ENCODE assay signal across 8 cellular contexts in the genomic region with DNA sequence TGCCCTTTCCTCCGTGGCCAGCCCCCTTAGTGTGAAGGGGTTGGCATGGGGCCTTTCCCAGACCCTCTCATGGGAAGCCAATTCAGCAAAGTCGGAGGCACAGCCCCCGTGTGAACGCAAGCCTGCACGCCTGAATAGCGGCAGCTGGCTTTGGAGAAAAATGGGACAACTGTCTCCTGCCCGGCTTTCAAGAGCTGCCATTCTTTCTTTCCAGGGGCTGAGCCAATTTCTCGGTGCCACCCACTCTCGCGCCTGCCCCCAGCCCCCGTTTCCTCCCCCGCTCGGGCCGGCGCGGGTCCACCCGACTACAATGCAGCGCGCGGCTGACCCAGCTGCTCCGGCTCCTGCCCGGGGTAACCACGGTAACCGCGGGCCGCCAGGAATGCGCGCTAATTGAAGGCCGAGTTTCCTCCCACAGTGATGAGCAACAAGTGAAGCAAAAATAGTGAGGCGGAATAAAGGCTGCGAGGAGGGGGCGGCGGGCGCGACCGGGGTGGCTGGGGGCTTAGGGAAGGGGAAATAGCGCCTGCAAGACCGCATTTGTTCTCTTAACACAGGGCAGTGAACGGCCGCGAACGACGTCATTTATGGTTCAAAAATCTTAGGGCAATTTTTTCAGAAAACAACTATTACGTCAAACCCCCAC. TPM values are rescaled to one million over a fixed set of nuclear protein-coding genes. Genes with fewer than 3 reads are reported as not detected.
DNase-seq lines count a peak whose midpoint lies in the region; ATAC-seq and TF ChIP-seq lines count a peak whose summit lies in the region.

No MANE protein-coding gene starts in this region.

- no peaks in the 10 kb centered on the region for H3K4me1 ChIP-seq in right cardiac atrium (ENCODE audit: control insufficient read depth, insufficient read depth, low read length)

- no peak overlapping the region for H3K27ac Mint-ChIP-seq in CD4-positive, alpha-beta T cell
- no peak overlapping the region for H3K27ac Mint-ChIP-seq in activated naive CD8-positive, alpha-beta T cell

- H3K27me3 ChIP-seq in CD4-positive, alpha-beta T cell (ENCODE audit: control insufficient read depth, insufficient read depth, low read length): peaks cover 25% of the 10 kb centered on the region
- H3K27me3 ChIP-seq in right cardiac atrium (ENCODE audit: control insufficient read depth, insufficient read depth) (no peaks in the 10 kb centered on the region), WERI-Rb-1 (ENCODE audit: insufficient read depth, low read depth, severe bottlenecking) (no peaks in the 10 kb centered on the region)

- no peak for DNase-seq in CD4-positive, alpha-beta T cell
- DNase-seq in right cardiac atrium (peak; percentile 44 to 72 (median 71)), posterior cingulate gyrus (peak; percentile 83 to 98 (median 86)), NOMO-1 (lab: John Stamatoyannopoulos, UW; ENCODE audit: unreplicated experiment in 2 of 2) (no peak), WERI-Rb-1 (no peak)

- no peak for TF ChIP-seq CTCF in CD4-positive, alpha-beta T cell (IDR thresholded peaks at IDR 0.05)
- TF ChIP-seq CTCF in WERI-Rb-1 (IDR thresholded peaks at IDR 0.05; ENCODE audit: low read depth, low read length): no peak

- no peaks in the 10 kb centered on the region for H3K9me3 Mint-ChIP-seq in CD4-positive, alpha-beta T cell
- no peaks in the 10 kb centered on the region for H3K9me3 Mint-ChIP-seq in activated naive CD8-positive, alpha-beta T cell (ENCODE audit: low read depth)

- H3K4me3 ChIP-seq in right cardiac atrium (ENCODE audit: low read length) (peak overlapping the region; percentile 23), WERI-Rb-1 (ENCODE audit: low read depth, low read length) (no peak overlapping the region)

- intact Hi-C loops in CD4-positive, alpha-beta T cell (cut with DNase I, micrococcal nuclease): no loop called here
- intact Hi-C loops in right cardiac atrium (cut with DNase I): no loop called here
- intact Hi-C loops in posterior cingulate gyrus (cut with DNase I): loop anchor here (1.0 kb wide), 1 partner anchor 28 kb away; a partner anchor contains a TSS

- WGBS in right cardiac atrium: 6% methylated on average over 44 of the region's 44 CpGs

- peak overlapping the region; percentile 35 for H3K4me3 Mint-ChIP-seq in CD4-positive, alpha-beta T cell
- peak overlapping the region; percentile 17 for H3K4me3 Mint-ChIP-seq in activated naive CD8-positive, alpha-beta T cell

- H3K36me3 ChIP-seq in WERI-Rb-1: no peaks in the 10 kb centered on the region

- H3K36me3 Mint-ChIP-seq in CD4-positive, alpha-beta T cell (ENCODE audit: low read depth): no peaks in the 10 kb centered on the region
- H3K36me3 Mint-ChIP-seq in activated naive CD8-positive, alpha-beta T cell: no peaks in the 10 kb centered on the region

- no peak overlapping the region for H3K27ac ChIP-seq in CD4-positive, alpha-beta T cell (ENCODE audit: low read depth, low read length)
- H3K27ac ChIP-seq in right cardiac atrium (ENCODE audit: low read length) (no peak overlapping the region), WERI-Rb-1 (no peak overlapping the region)

- CTCF ChIA-PET in CD4-positive, alpha-beta T cell (lab: Charles Lee): no interaction called here

- H3K9me3 ChIP-seq in CD4-positive, alpha-beta T cell (ENCODE audit: control insufficient read depth, low read length): no peaks in the 10 kb centered on the region
- H3K9me3 ChIP-seq in right cardiac atrium (ENCODE audit: control insufficient read depth, low read length) (no peaks in the 10 kb centered on the region), WERI-Rb-1 (ENCODE audit: severe bottlenecking) (no peaks in the 10 kb centered on the region)

- POLR2A ChIA-PET in CD4-positive, alpha-beta T cell (lab: Charles Lee): no interaction called here

- H3K4me1 Mint-ChIP-seq in CD4-positive, alpha-beta T cell (ENCODE audit: low read depth): peaks cover 23% of the 10 kb centered on the region
- H3K4me1 Mint-ChIP-seq in activated naive CD8-positive, alpha-beta T cell (ENCODE audit: low read depth): peaks cover 39% of the 10 kb centered on the region

- H3K27me3 Mint-ChIP-seq in CD4-positive, alpha-beta T cell: peaks cover 37% of the 10 kb centered on the region
- peaks cover 22% of the 10 kb centered on the region for H3K27me3 Mint-ChIP-seq in activated naive CD8-positive, alpha-beta T cell

- ATAC-seq in CD4-positive, alpha-beta T cell (ENCODE audit: poor library complexity): no peak
- peak; percentile 41 for ATAC-seq in HG02798 (IDR thresholded peaks at IDR 0.05; ENCODE audit: poor library complexity, unreplicated experiment)
- ATAC-seq in right cardiac atrium: peak; percentile 74 to 77
- no peak for ATAC-seq in GM21619 (IDR thresholded peaks at IDR 0.05; ENCODE audit: unreplicated experiment)

RNA-seq across cellular contexts. Expression of a gene that starts 27.8 kb away (rescaled TPM):
- total RNA-seq in CD4-positive, alpha-beta T cell: under 1 TPM; 0.47 to 0.67 TPM
- total RNA-seq in right cardiac atrium: 10 to 100 TPM in 1 of 4 donors, 1 to 10 TPM in 3; 3.3 to 13.7 (median 4.4) TPM
- 0.95 TPM for polyA plus RNA-seq in right cardiac atrium

RNA-seq across cellular contexts. Expression of a gene that starts 41.6 kb away (rescaled TPM):
- total RNA-seq in CD4-positive, alpha-beta T cell: not detected
- 1 to 10 TPM; 3.2 to 7.5 (median 5.2) TPM for total RNA-seq in right cardiac atrium
- polyA plus RNA-seq in right cardiac atrium: 3.9 TPM

Comparison
In these comparisons a context has a peak if more than half of its experiments do, and no peak if none do; other contexts are left out.
1. ATAC-seq: peak in HG02798 (single experiment) and right cardiac atrium (2 of 2); none in CD4-positive, alpha-beta T cell (single experiment) and GM21619 (single experiment).
2. DNase-seq: peak in right cardiac atrium (3 of 3) and posterior cingulate gyrus (10 of 10); none in CD4-positive, alpha-beta T cell (0 of 10), NOMO-1 (0 of 2) and WERI-Rb-1 (single experiment).